ENCODE assay signal across 18 cellular contexts in the genomic region with DNA sequence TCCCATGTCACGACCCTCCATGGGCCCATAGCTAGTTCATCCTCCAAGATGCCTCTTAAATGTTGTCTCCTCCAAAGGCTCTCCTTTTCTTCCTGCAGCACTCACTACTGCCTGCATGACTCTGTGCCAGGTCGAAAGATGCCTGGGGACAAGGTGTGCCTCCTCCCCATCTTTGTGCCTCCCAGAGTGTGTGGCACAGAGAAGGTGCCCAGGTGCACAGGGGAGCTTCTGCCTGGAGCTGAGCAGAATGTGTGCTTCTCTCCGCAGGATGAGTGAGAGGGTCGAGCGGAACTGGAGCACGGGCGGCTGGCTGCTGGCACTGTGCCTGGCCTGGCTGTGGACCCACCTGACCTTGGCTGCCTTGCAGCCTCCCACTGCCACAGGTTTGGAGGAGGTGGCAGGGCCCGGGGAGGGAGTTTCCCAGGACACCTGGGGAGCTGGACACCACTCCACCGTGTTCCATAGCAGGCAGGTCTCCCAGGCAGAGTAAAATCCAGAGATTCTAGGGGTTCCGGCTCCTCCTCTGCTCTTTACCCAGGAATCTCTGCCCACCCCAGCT. TPM values are rescaled to one million over a fixed set of nuclear protein-coding genes. Genes with fewer than 3 reads are reported as not detected.
A peak's percentile ranks its signal among the peaks of the same experiment; 100 is the strongest.
DNase-seq lines count a peak whose midpoint lies in the region; ATAC-seq, FAIRE-seq and TF ChIP-seq lines count a peak whose summit lies in the region.
"Had no signal": no experiment of that assay in that cellular context is flagged by ENCODE, and none has a peak within 500 bp of the region (broad histone marks: within the 10 kb centered on the region; RNA-seq: fewer than 3 reads in every experiment).

No MANE protein-coding gene starts in this region.

- WGBS in smooth muscle cell (ENCODE audit: low lambda C conversion rate) = 82% methylated on average over 10 of the region's 10 CpGs
- 48 to 55% methylated on average over 5 to 8 of the region's 10 CpGs for WGBS in testis, 2 donors

- H3F3A ChIP-seq in smooth muscle cell (ENCODE audit: low read depth) = no peaks in the 10 kb centered on the region

- no peak for FAIRE-seq in keratinocyte (lab: Jason Lieb, UNC)
- FAIRE-seq: H54 had no signal

- no peak for TF ChIP-seq POLR2A in testis (IDR thresholded peaks at IDR 0.05)

- H3K27ac Mint-ChIP-seq in activated naive CD8-positive, alpha-beta T cell = no peak overlapping the region
- no peak overlapping the region for H3K27ac Mint-ChIP-seq in activated naive CD8-positive, alpha-beta T cell treated with anti-CD3 and anti-CD28 coated beads for 36 hours
- no peak overlapping the region for H3K27ac Mint-ChIP-seq in WTC11
- H3K27ac Mint-ChIP-seq in naive thymus-derived CD8-positive, alpha-beta T cell = peak overlapping the region in 1 of 10 donors; percentile 71
- H3K27ac Mint-ChIP-seq: activated T-helper 1 cell treated with anti-CD3 and anti-CD28 coated beads, Interleukin-12 subunit alpha, Interleukin-12 subunit beta, Interleukin-2, Interleukin-4 antibody, amounts not matched to agents 30 ng/mL and 10 ng/mL and 1 ng/mL, durations not matched to agents 14 hours and 24 hours and 36 hours; IgD-negative memory B cell had no signal

- no peak overlapping the region for H3K4me3 ChIP-seq in keratinocyte (ENCODE audit: control insufficient read depth in 2 of 3, extremely low read depth in 1 of 3, insufficient read depth in 2 of 3, low read depth in 1 of 3, low read length in 3 of 3)
- no peak overlapping the region for H3K4me3 ChIP-seq in smooth muscle cell
- no peak overlapping the region for H3K4me3 ChIP-seq in testis

- H3K79me2 ChIP-seq in keratinocyte (ENCODE audit: control insufficient read depth, insufficient read depth, low read length) = no peaks in the 10 kb centered on the region
- H3K79me2 ChIP-seq in smooth muscle cell (ENCODE audit: low read depth) = no peaks in the 10 kb centered on the region

- H3K9me3 ChIP-seq in keratinocyte (ENCODE audit: control insufficient read depth, low read depth, low read length) (no peaks in the 10 kb centered on the region), smooth muscle cell (replicated peaks; ENCODE audit: low read depth) (no peaks in the 10 kb centered on the region), testis (no peaks in the 10 kb centered on the region)
- H3K9me3 ChIP-seq: esophagus muscularis mucosa, sigmoid colon had no signal

- H3K4me2 ChIP-seq in keratinocyte (ENCODE audit: control insufficient read depth, extremely low read depth, insufficient read depth, low read depth, low read length) = peak overlapping the region; percentile 46
- peak overlapping the region; percentile 79 for H3K4me2 ChIP-seq in smooth muscle cell

- dilution Hi-C loops in keratinocyte (cut with MboI; ENCODE audit: extremely low pct_ligation_motif_present, low sequenced_read_pairs) = no loop called here

- H3K9me1 ChIP-seq in keratinocyte (ENCODE audit: control insufficient read depth, extremely low read depth, insufficient read depth, low read length) = peaks cover 2% of the 10 kb centered on the region

- TF ChIP-seq CTCF in WTC11 (IDR thresholded peaks at IDR 0.05) = no peak
- TF ChIP-seq CTCF in keratinocyte (optimal IDR thresholded peaks at IDR 0.05 in 1 of 3, IDR thresholded peaks at IDR 0.05 in 1 of 3, conservative IDR thresholded peaks at IDR 0.05 in 1 of 3; ENCODE audit: extremely low read depth in 1 of 3, insufficient read depth in 2 of 3, low read length in 3 of 3) = no peak
- no peak for TF ChIP-seq CTCF in smooth muscle cell (IDR thresholded peaks at IDR 0.05; ENCODE audit: borderline replicate concordance, insufficient read depth, poor library complexity, severe bottlenecking)
- no peak for TF ChIP-seq CTCF in testis (IDR thresholded peaks at IDR 0.05)

- H3K27me3 Mint-ChIP-seq in activated naive CD8-positive, alpha-beta T cell = no peaks in the 10 kb centered on the region
- peaks cover 26% of the 10 kb centered on the region for H3K27me3 Mint-ChIP-seq in activated naive CD8-positive, alpha-beta T cell treated with anti-CD3 and anti-CD28 coated beads for 36 hours
- H3K27me3 Mint-ChIP-seq in WTC11 (ENCODE audit: low read depth) = peaks cover 50% of the 10 kb centered on the region
- H3K27me3 Mint-ChIP-seq in naive thymus-derived CD8-positive, alpha-beta T cell = peaks cover 7 to 25% (median 18%) of the 10 kb centered on the region in 5 donors

- H3K27ac ChIP-seq in keratinocyte (ENCODE audit: control insufficient read depth, insufficient read depth, low read length) (no peak overlapping the region), smooth muscle cell (ENCODE audit: low read depth) (no peak overlapping the region), testis (no peak overlapping the region)
- H3K27ac ChIP-seq: esophagus muscularis mucosa, sigmoid colon had no signal

- H3K4me1 Mint-ChIP-seq in activated naive CD8-positive, alpha-beta T cell (ENCODE audit: low read depth) = peaks cover 14% of the 10 kb centered on the region
- H3K4me1 Mint-ChIP-seq in activated naive CD8-positive, alpha-beta T cell treated with anti-CD3 and anti-CD28 coated beads for 36 hours = peaks cover 14% of the 10 kb centered on the region
- H3K4me1 Mint-ChIP-seq in WTC11 = peaks cover 19% of the 10 kb centered on the region
- H3K4me1 Mint-ChIP-seq in naive thymus-derived CD8-positive, alpha-beta T cell = peaks cover 10 to 18% (median 14%) of the 10 kb centered on the region in 4 donors

- no peak for ATAC-seq in WTC11
- no peak for ATAC-seq in naive thymus-derived CD8-positive, alpha-beta T cell

- POLR2A ChIA-PET in WTC11 (lab: Charles Lee) = interaction anchor here (1.4 kb wide), 1 partner anchor 81 kb away, joined by 3 read pairs; no protein-coding TSS in a partner anchor
- POLR2A ChIA-PET in naive thymus-derived CD8-positive, alpha-beta T cell (lab: Charles Lee) = no interaction called here

- no peaks in the 10 kb centered on the region for H3K36me3 ChIP-seq in keratinocyte (ENCODE audit: control insufficient read depth in 2 of 2, extremely low read depth in 1 of 2, insufficient read depth in 2 of 2, low read length in 2 of 2)
- H3K36me3 ChIP-seq in smooth muscle cell (ENCODE audit: low read depth) = no peaks in the 10 kb centered on the region
- no peaks in the 10 kb centered on the region for H3K36me3 ChIP-seq in testis (ENCODE audit: low read depth, missing control alignments)
- H3K36me3 ChIP-seq: esophagus muscularis mucosa, sigmoid colon had no signal

- intact Hi-C loops in testis (cut with DNase I; ENCODE audit: low total_unique reads) = no loop called here

- peaks cover 18% of the 10 kb centered on the region for H3K4me1 ChIP-seq in keratinocyte (ENCODE audit: control insufficient read depth, extremely low read depth, insufficient read depth, low read length)
- H3K4me1 ChIP-seq in smooth muscle cell (ENCODE audit: low read depth) = peaks cover 16% of the 10 kb centered on the region
- peaks cover 21% of the 10 kb centered on the region for H3K4me1 ChIP-seq in testis

- H2AFZ ChIP-seq in keratinocyte (ENCODE audit: control insufficient read depth, low read length) (peak overlapping the region; percentile 81), smooth muscle cell (ENCODE audit: low read depth) (no peak overlapping the region)

- no peaks in the 10 kb centered on the region for H3K9me3 Mint-ChIP-seq in activated naive CD8-positive, alpha-beta T cell (ENCODE audit: low read depth)
- H3K9me3 Mint-ChIP-seq in activated naive CD8-positive, alpha-beta T cell treated with anti-CD3 and anti-CD28 coated beads for 36 hours = no peaks in the 10 kb centered on the region
- H3K9me3 Mint-ChIP-seq in WTC11 = peaks cover 5% of the 10 kb centered on the region
- H3K9me3 Mint-ChIP-seq in naive thymus-derived CD8-positive, alpha-beta T cell = no peaks in the 10 kb centered on the region
- H3K9me3 Mint-ChIP-seq: activated T-helper 1 cell treated with anti-CD3 and anti-CD28 coated beads, Interleukin-12 subunit alpha, Interleukin-12 subunit beta, Interleukin-2, Interleukin-4 antibody, amounts not matched to agents 30 ng/mL and 10 ng/mL and 1 ng/mL, durations not matched to agents 14 hours and 24 hours and 36 hours; CD4-positive, alpha-beta memory T cell; IgD-negative memory B cell; stimulated activated naive CD8-positive, alpha-beta T cell treated with anti-CD3 and anti-CD28 coated beads, Interleukin-15, amount 100 ng/mL, for 72 hours had no signal

- H3K27me3 ChIP-seq in keratinocyte (ENCODE audit: control insufficient read depth, extremely low read depth, insufficient read depth, low read length) (no peaks in the 10 kb centered on the region), smooth muscle cell (ENCODE audit: low read depth) (peaks cover 6% of the 10 kb centered on the region), testis (no peaks in the 10 kb centered on the region)

- peak overlapping the region; percentile 20 for H3K4me3 Mint-ChIP-seq in activated naive CD8-positive, alpha-beta T cell
- no peak overlapping the region for H3K4me3 Mint-ChIP-seq in activated naive CD8-positive, alpha-beta T cell treated with anti-CD3 and anti-CD28 coated beads for 36 hours
- H3K4me3 Mint-ChIP-seq in WTC11 = 0 out of 2 replicates have a peak overlapping the region, but pooled peaks have one; percentile 67
- H3K4me3 Mint-ChIP-seq in naive thymus-derived CD8-positive, alpha-beta T cell = peak overlapping the region in 2 of 10 donors; percentile 33 to 37
- H3K4me3 Mint-ChIP-seq: activated T-helper 1 cell treated with anti-CD3 and anti-CD28 coated beads, Interleukin-12 subunit alpha, Interleukin-12 subunit beta, Interleukin-2, Interleukin-4 antibody, amounts not matched to agents 30 ng/mL and 10 ng/mL and 1 ng/mL, durations not matched to agents 14 hours and 24 hours and 36 hours had no signal

- H4K20me1 ChIP-seq in keratinocyte (ENCODE audit: control insufficient read depth, extremely low read depth, insufficient read depth, low read length) (no peaks in the 10 kb centered on the region), smooth muscle cell (ENCODE audit: low read depth) (no peaks in the 10 kb centered on the region)

- CTCF ChIA-PET in WTC11 (lab: Charles Lee) = interaction anchor here (0.6 to 12.5 kb wide), 7 partner anchors 7 to 350 kb away, joined by 3 to 373 read pairs (median 7); a partner anchor contains a TSS

- peaks cover 3% of the 10 kb centered on the region for H3K36me3 Mint-ChIP-seq in activated naive CD8-positive, alpha-beta T cell
- H3K36me3 Mint-ChIP-seq in activated naive CD8-positive, alpha-beta T cell treated with anti-CD3 and anti-CD28 coated beads for 36 hours = no peaks in the 10 kb centered on the region
- H3K36me3 Mint-ChIP-seq in WTC11 = no peaks in the 10 kb centered on the region
- no peaks in the 10 kb centered on the region for H3K36me3 Mint-ChIP-seq in naive thymus-derived CD8-positive, alpha-beta T cell
- H3K36me3 Mint-ChIP-seq: CD4-positive, alpha-beta memory T cell; IgD-negative memory B cell had no signal

- H3K9ac ChIP-seq in keratinocyte (ENCODE audit: control insufficient read depth, extremely low read depth, insufficient read depth, low read length) (peak overlapping the region; percentile 7), smooth muscle cell (ENCODE audit: low read depth) (no peak overlapping the region)

- no peak for DNase-seq in activated naive CD8-positive, alpha-beta T cell treated with anti-CD3 and anti-CD28 coated beads for 36 hours
- DNase-seq in WTC11 (ENCODE audit: low spot score) (no peak), keratinocyte (ENCODE audit: low read depth, low spot score) (no peak), smooth muscle cell (lab: John Stamatoyannopoulos, UW; ENCODE audit: unreplicated experiment) (no peak), NCI-H1436 (lab: John Stamatoyannopoulos, UW) (no peak), testis (no peak)
- DNase-seq in naive thymus-derived CD8-positive, alpha-beta T cell = no peak
- DNase-seq: activated CD4-positive, CD25-positive, alpha-beta regulatory T cell treated with anti-CD3 and anti-CD28 coated beads, Interleukin-2, amount 50 U/mL, for 72 hours; CD4-positive, alpha-beta memory T cell; NCI-H2081 treated with DMSO at 0.1 percent for 48 hours; sigmoid colon; stimulated activated CD4-positive, alpha-beta T cell treated with anti-CD3 and anti-CD28 coated beads, Interleukin-1b, Interleukin-23, amount 100 ng/mL, for 48 hours; stimulated activated naive CD8-positive, alpha-beta T cell treated with anti-CD3 and anti-CD28 coated beads, Interleukin-15, amount 100 ng/mL, for 72 hours had no signal

RNA-seq across cellular contexts. Expression of a gene that starts 6.9 kb away (rescaled TPM):
- under 1 TPM; 0.80 to 0.94 TPM for total RNA-seq in activated naive CD8-positive, alpha-beta T cell treated with anti-CD3 and anti-CD28 coated beads for 36 hours
- 19.3 to 23.5 TPM (median 22.6 TPM) in 3 replicates for total RNA-seq in WTC11 (2021)
- polyA plus RNA-seq in keratinocyte = 7.7 to 14.2 TPM (median 7.7 TPM) in 3 replicates
- 1.3 TPM for polyA plus RNA-seq in keratinocyte (2011; ENCODE audit: low read depth)
- polyA plus RNA-seq in keratinocyte (2011; cell fraction: cytosol; rRNA removed) = 5.5 and 8.3 TPM in 2 replicates
- 32.6 and 41.3 TPM in 2 replicates for polyA plus RNA-seq in keratinocyte (2011; cell fraction: nucleus; rRNA removed)
- polyA plus RNA-seq in keratinocyte (2012; ENCODE audit: low replicate concordance) = 7.1 and 7.8 TPM in 2 replicates
- polyA minus RNA-seq in keratinocyte = 4.0 to 7.7 TPM (median 6.9 TPM) in 3 replicates
- polyA minus RNA-seq in keratinocyte (2011; cell fraction: cytosol; rRNA and poly(A)+ RNA removed) = 6.9 TPM
- 3.6 and 3.9 TPM in 2 replicates for polyA minus RNA-seq in keratinocyte (2011; cell fraction: nucleus; rRNA and poly(A)+ RNA removed)
- 0.40 and 1.2 TPM in 2 replicates for total RNA-seq in smooth muscle cell
- 4.7 and 5.2 TPM in 2 replicates for polyA plus RNA-seq in smooth muscle cell
- 10 to 100 TPM; 45.5 to 88.7 TPM for total RNA-seq in testis
- 69.5 TPM for polyA plus RNA-seq in testis (ENCODE audit: insufficient read depth, low read depth, low replicate concordance)
- total RNA-seq in naive thymus-derived CD8-positive, alpha-beta T cell = under 1 TPM in 1 of 2 experiments, not detected in 1; 0.44 TPM
- polyA plus RNA-seq in naive thymus-derived CD8-positive, alpha-beta T cell = not detected

RNA-seq across cellular contexts. Expression of a gene that starts 15.1 kb away (rescaled TPM):
- 10 to 100 TPM; 23.8 to 26.2 TPM for total RNA-seq in activated naive CD8-positive, alpha-beta T cell treated with anti-CD3 and anti-CD28 coated beads for 36 hours
- 67.9 to 68.9 TPM (median 68.2 TPM) in 3 replicates for total RNA-seq in WTC11 (2021)
- 639 to 942 TPM (median 813 TPM) in 3 replicates for polyA plus RNA-seq in keratinocyte
- 318 TPM for polyA plus RNA-seq in keratinocyte (2011; ENCODE audit: low read depth)
- polyA plus RNA-seq in keratinocyte (2011; cell fraction: cytosol; rRNA removed) = 729 and 994 TPM in 2 replicates
- polyA plus RNA-seq in keratinocyte (2011; cell fraction: nucleus; rRNA removed) = 447 and 491 TPM in 2 replicates
- 415 and 728 TPM in 2 replicates for polyA plus RNA-seq in keratinocyte (2012; ENCODE audit: low replicate concordance)
- 503 to 721 TPM (median 560 TPM) in 3 replicates for polyA minus RNA-seq in keratinocyte
- polyA minus RNA-seq in keratinocyte (2011; cell fraction: cytosol; rRNA and poly(A)+ RNA removed) = 621 TPM
- polyA minus RNA-seq in keratinocyte (2011; cell fraction: nucleus; rRNA and poly(A)+ RNA removed) = 137 and 149 TPM in 2 replicates
- total RNA-seq in smooth muscle cell = 270 and 303 TPM in 2 replicates
- polyA plus RNA-seq in smooth muscle cell = 518 and 596 TPM in 2 replicates
- 100 to 1,000 TPM; 191 to 294 TPM for total RNA-seq in testis
- polyA plus RNA-seq in testis (ENCODE audit: insufficient read depth, low read depth, low replicate concordance) = 225 TPM
- 1 to 10 TPM; 3.0 to 4.2 TPM for total RNA-seq in naive thymus-derived CD8-positive, alpha-beta T cell
- polyA plus RNA-seq in naive thymus-derived CD8-positive, alpha-beta T cell = 10 to 100 TPM in 1 of 3 donors, 1 to 10 TPM in 2; 2.2 to 46.7 (median 2.8) TPM

RNA-seq across cellular contexts. Expression of a gene that starts 47.6 kb away (rescaled TPM):
- 10 to 100 TPM; 66.1 to 66.4 TPM for total RNA-seq in activated naive CD8-positive, alpha-beta T cell treated with anti-CD3 and anti-CD28 coated beads for 36 hours
- 80.7 to 99.1 TPM (median 98.8 TPM) in 3 replicates for total RNA-seq in WTC11 (2021)
- polyA plus RNA-seq in keratinocyte = 28.6 to 39.2 TPM (median 30.6 TPM) in 3 replicates
- polyA plus RNA-seq in keratinocyte (2011; ENCODE audit: low read depth) = 36.0 TPM
- polyA plus RNA-seq in keratinocyte (2011; cell fraction: cytosol; rRNA removed) = 20.5 and 26.0 TPM in 2 replicates
- 86.0 and 114 TPM in 2 replicates for polyA plus RNA-seq in keratinocyte (2011; cell fraction: nucleus; rRNA removed)
- polyA plus RNA-seq in keratinocyte (2012; ENCODE audit: low replicate concordance) = 35.4 and 47.6 TPM in 2 replicates
- 37.8 to 59.4 TPM (median 52.1 TPM) in 3 replicates for polyA minus RNA-seq in keratinocyte
- 49.7 TPM for polyA minus RNA-seq in keratinocyte (2011; cell fraction: cytosol; rRNA and poly(A)+ RNA removed)
- polyA minus RNA-seq in keratinocyte (2011; cell fraction: nucleus; rRNA and poly(A)+ RNA removed) = 53.8 and 55.9 TPM in 2 replicates
- 36.9 and 40.4 TPM in 2 replicates for total RNA-seq in smooth muscle cell
- 56.8 and 60.6 TPM in 2 replicates for polyA plus RNA-seq in smooth muscle cell
- total RNA-seq in testis = 100 to 1,000 TPM; 240 to 245 TPM
- 137 TPM for polyA plus RNA-seq in testis (ENCODE audit: insufficient read depth, low read depth, low replicate concordance)
- total RNA-seq in naive thymus-derived CD8-positive, alpha-beta T cell = 10 to 100 TPM; 84.2 to 89.9 TPM
- 10 to 100 TPM; 24.7 to 40.4 (median 29.5) TPM for polyA plus RNA-seq in naive thymus-derived CD8-positive, alpha-beta T cell

Comparison
In these comparisons a context has a peak if more than half of its experiments do, and no peak if none do; other contexts are left out.
1. RNA of a gene that starts 15.1 kb away (total RNA-seq): 270 to 303 TPM in smooth muscle cell, 191 to 294 TPM in testis, 67.9 to 68.9 TPM in WTC11 and 23.8 to 26.2 TPM in activated naive CD8-positive, alpha-beta T cell treated with anti-CD3 and anti-CD28 coated beads for 36 hours; 3.0 to 4.2 TPM in naive thymus-derived CD8-positive, alpha-beta T cell; every median in the first group is over 4 times any median in the second.